Comparison of ENCODE assay signal across 29 cellular contexts in the genomic region with DNA sequence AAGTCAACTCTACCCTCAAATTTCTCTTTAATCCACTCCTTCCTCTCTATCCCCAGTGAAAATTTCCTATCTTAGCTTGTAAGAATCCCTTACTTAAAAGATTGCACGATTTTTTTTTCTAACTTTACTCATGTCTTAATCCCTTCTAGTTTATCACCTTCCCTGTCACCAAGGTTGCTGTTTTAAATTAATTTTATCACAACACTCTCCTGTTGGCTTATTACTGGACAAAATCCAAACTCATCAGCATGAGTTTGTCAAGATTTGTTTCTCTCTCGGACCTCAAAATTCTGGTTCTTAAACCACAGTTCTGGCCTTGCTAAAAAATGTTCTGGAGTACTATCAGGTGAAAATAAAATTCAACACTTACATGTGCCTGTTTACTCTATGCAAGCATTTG.
"Had no signal": no experiment of that assay in that cellular context is flagged by ENCODE, and none has a peak within 500 bp of the region (broad histone marks: within the 10 kb centered on the region; RNA-seq: fewer than 3 reads in every experiment).

No MANE protein-coding gene starts in this region.

- DNase-seq: colonic mucosa; effector CD8-positive, alpha-beta T cell; erythroblast; esophagus squamous epithelium; head of caudate nucleus; kidney; left lung; lower lobe of right lung; midbrain; naive thymus-derived CD4-positive, alpha-beta T cell; stimulated activated CD4-positive, alpha-beta T cell treated with anti-CD3 and anti-CD28 coated beads, Interleukin-12 subunit alpha, Interleukin-12 subunit beta, amount 100 ng/mL, for 4 hours; stimulated activated CD4-positive, alpha-beta T cell treated with anti-CD3 and anti-CD28 coated beads, Interleukin-1b, Interleukin-23, amount 100 ng/mL, for 48 hours; stimulated activated CD4-positive, alpha-beta T cell treated with anti-CD3 and anti-CD28 coated beads, Interleukin-4, amount 100 ng/mL, for 1 hour; stimulated activated CD8-positive, alpha-beta memory T cell treated with anti-CD3 and anti-CD28 coated beads, Interleukin-4, amount 100 ng/mL, for 48 hours; stimulated activated naive CD4-positive, alpha-beta T cell; stimulated activated naive CD8-positive, alpha-beta T cell treated with anti-CD3 and anti-CD28 coated beads, Interleukin-15, amount 100 ng/mL, for 72 hours; thyroid gland; trophoblast cell had no signal

- H3K4me3 Mint-ChIP-seq: dendritic cell treated with granulocyte-macrophage colony-stimulating factor and Interleukin-4, amounts not matched to agents 40 ng/mL and 50 ng/mL, for 4 days; memory B cell; naive thymus-derived CD4-positive, alpha-beta T cell; nephron; neural progenitor cell; stimulated activated naive CD8-positive, alpha-beta T cell treated with anti-CD3 and anti-CD28 coated beads, Interleukin-15, amount 100 ng/mL, for 72 hours had no signal

- H3K36me3 Mint-ChIP-seq: memory B cell; naive thymus-derived CD4-positive, alpha-beta T cell; neural progenitor cell had no signal

- H3K4me1 Mint-ChIP-seq: memory B cell; naive thymus-derived CD4-positive, alpha-beta T cell; nephron; neural progenitor cell; stimulated activated naive CD8-positive, alpha-beta T cell treated with anti-CD3 and anti-CD28 coated beads, Interleukin-15, amount 100 ng/mL, for 72 hours had no signal

- H3K4me3 ChIP-seq: colonic mucosa, esophagus squamous epithelium, hepatocyte, left lung, lower lobe of right lung, neural progenitor cell, smooth muscle cell, suprapubic skin, thyroid gland, vagina had no signal

- H3K36me3 ChIP-seq: colonic mucosa, esophagus squamous epithelium, left lung, lower lobe of right lung, neural progenitor cell, suprapubic skin, thyroid gland, vagina had no signal

- ATAC-seq: left lung; lower lobe of right lung; naive thymus-derived CD4-positive, alpha-beta T cell; sciatic nerve; stimulated activated naive CD8-positive, alpha-beta T cell treated with anti-CD3 and anti-CD28 coated beads, Interleukin-15, amount 100 ng/mL, for 72 hours had no signal

- H3K27me3 ChIP-seq: colonic mucosa, esophagus squamous epithelium, hepatocyte, left lung, neural progenitor cell, suprapubic skin, thyroid gland, vagina had no signal

- H3K4me1 ChIP-seq: colonic mucosa, esophagus squamous epithelium, left lung, lower lobe of right lung, neural progenitor cell, parathyroid adenoma, suprapubic skin, thyroid gland, vagina had no signal

- H3K27ac ChIP-seq: colonic mucosa, esophagus squamous epithelium, hepatocyte, lower lobe of right lung, neural progenitor cell, parathyroid adenoma, suprapubic skin, thyroid gland, vagina had no signal

- H3K27me3 Mint-ChIP-seq: dendritic cell treated with granulocyte-macrophage colony-stimulating factor and Interleukin-4, amounts not matched to agents 40 ng/mL and 50 ng/mL, for 4 days; memory B cell; naive thymus-derived CD4-positive, alpha-beta T cell; progenitor cell of endocrine pancreas; stimulated activated naive CD8-positive, alpha-beta T cell treated with anti-CD3 and anti-CD28 coated beads, Interleukin-15, amount 100 ng/mL, for 72 hours had no signal

- H3K9me3 ChIP-seq: colonic mucosa, esophagus squamous epithelium, left lung, lower lobe of right lung, suprapubic skin, thyroid gland, vagina had no signal

- H3K9me3 Mint-ChIP-seq: memory B cell, nephron, neural progenitor cell had no signal

- H3K27ac Mint-ChIP-seq: dendritic cell treated with granulocyte-macrophage colony-stimulating factor and Interleukin-4, amounts not matched to agents 40 ng/mL and 50 ng/mL, for 4 days; memory B cell; naive thymus-derived CD4-positive, alpha-beta T cell; nephron; neural progenitor cell; progenitor cell of endocrine pancreas; stimulated activated naive CD8-positive, alpha-beta T cell treated with anti-CD3 and anti-CD28 coated beads, Interleukin-15, amount 100 ng/mL, for 72 hours had no signal
